ENCODE assay signal across 26 cellular contexts in genomic region chr2:15916336-15916735, GRCh38. TPM values are rescaled to one million over a fixed set of nuclear protein-coding genes. Genes with fewer than 3 reads are reported as not detected.
DNase-seq lines count a peak whose midpoint lies in the region; TF ChIP-seq lines count a peak whose summit lies in the region.
"Had no signal": no experiment of that assay in that cellular context is flagged by ENCODE, and none has a peak within 500 bp of the region (broad histone marks: within the 10 kb centered on the region; RNA-seq: fewer than 3 reads in every experiment).

No MANE protein-coding gene starts in this region.

- H3K36me3 Mint-ChIP-seq in endodermal cell (ENCODE audit: low read depth) (no peaks in the 10 kb centered on the region), osteocyte (ENCODE audit: unreplicated experiment) (no peaks in the 10 kb centered on the region)
- H3K36me3 Mint-ChIP-seq: CD14-positive monocyte; CD4-positive, alpha-beta memory T cell; CD4-positive, CD25-positive, alpha-beta regulatory T cell; CD8-positive, alpha-beta memory T cell had no signal

- H3K27me3 Mint-ChIP-seq in endodermal cell (ENCODE audit: insufficient read depth) (peaks cover 4% of the 10 kb centered on the region), osteocyte (ENCODE audit: unreplicated experiment) (peaks cover 5% of the 10 kb centered on the region)
- H3K27me3 Mint-ChIP-seq: CD4-positive, CD25-positive, alpha-beta regulatory T cell; CD8-positive, alpha-beta memory T cell had no signal

- H3K4me3 Mint-ChIP-seq in endodermal cell, result no peak overlapping the region
- no peak overlapping the region for H3K4me3 Mint-ChIP-seq in osteocyte (ENCODE audit: unreplicated experiment)
- H3K4me3 Mint-ChIP-seq: CD14-positive monocyte; CD4-positive, alpha-beta memory T cell; CD4-positive, CD25-positive, alpha-beta regulatory T cell; CD8-positive, alpha-beta memory T cell had no signal

- no peak overlapping the region for H3K4me3 ChIP-seq in endodermal cell (ENCODE audit: low read length)
- H3K4me3 ChIP-seq in thyroid gland (replicated peaks in 1 of 3), result no peak overlapping the region
- H3K4me3 ChIP-seq: BLaER1, GM12878 had no signal

- H3K9me3 Mint-ChIP-seq in endodermal cell, result no peaks in the 10 kb centered on the region
- no peaks in the 10 kb centered on the region for H3K9me3 Mint-ChIP-seq in osteocyte (ENCODE audit: unreplicated experiment)
- H3K9me3 Mint-ChIP-seq: CD14-positive monocyte; CD4-positive, alpha-beta memory T cell had no signal

- peaks cover 3% of the 10 kb centered on the region for H3K4me1 ChIP-seq in endodermal cell (ENCODE audit: control insufficient read depth, insufficient read depth, low read length)
- peaks cover 47 to 51% of the 10 kb centered on the region in 2 donors for H3K4me1 ChIP-seq in thyroid gland

- DNase-seq in endodermal cell (peak; percentile 12), osteocyte (ENCODE audit: extremely low spot score, unreplicated experiment) (peak; percentile 72), thyroid gland (no peak), superior temporal gyrus (ENCODE audit: extremely low spot score) (no peak), posterior cingulate gyrus (no peak), retina (no peak)
- DNase-seq: 8988T; ACHN; BE2C; C1 segment of cervical spinal cord; CD4-positive, alpha-beta memory T cell; CD4-positive, CD25-positive, alpha-beta regulatory T cell; CD8-positive, alpha-beta memory T cell; COR-L47; DMS 273 treated with DMSO at 0.1 percent for 48 hours; DMS153; DMS53; DMS79; DND-41; EL; GDM1 had no signal

- intact Hi-C loops in thyroid gland (cut with DNase I) (loop anchor here (10.0 kb wide), 1 partner anchor 102 kb away; no protein-coding TSS in a partner anchor), posterior cingulate gyrus (cut with DNase I) (no loop called here)

- H3K27me3 ChIP-seq in endodermal cell (ENCODE audit: control insufficient read depth, insufficient read depth, low read length, poor library complexity, severe bottlenecking) (no peaks in the 10 kb centered on the region), thyroid gland (no peaks in the 10 kb centered on the region)
- H3K27me3 ChIP-seq: BE2C had no signal

- H3K4me1 Mint-ChIP-seq in endodermal cell, result peaks cover 8% of the 10 kb centered on the region
- H3K4me1 Mint-ChIP-seq in osteocyte (ENCODE audit: unreplicated experiment), result peaks cover 7% of the 10 kb centered on the region
- H3K4me1 Mint-ChIP-seq: CD14-positive monocyte; CD4-positive, alpha-beta memory T cell; CD4-positive, CD25-positive, alpha-beta regulatory T cell; CD8-positive, alpha-beta memory T cell had no signal

- H3K9ac ChIP-seq in endodermal cell (ENCODE audit: extremely low read depth, low read length, poor library complexity, severe bottlenecking), result no peak overlapping the region
- H3K9ac ChIP-seq: BLaER1 had no signal

- WGBS in endodermal cell (ENCODE audit: insufficient coverage in 1 of 2, insufficient read length in 1 of 2), 2 experiments, result 89 to 100% methylated on average over 1 to 4 of the region's 4 CpGs
- WGBS in thyroid gland, 2 donors, result 94 to 97% methylated on average over 4 of the region's 4 CpGs

- H3K27ac Mint-ChIP-seq in endodermal cell (no peak overlapping the region), osteocyte (ENCODE audit: unreplicated experiment) (no peak overlapping the region)
- H3K27ac Mint-ChIP-seq: CD14-positive monocyte; CD4-positive, alpha-beta memory T cell; CD4-positive, CD25-positive, alpha-beta regulatory T cell; CD8-positive, alpha-beta memory T cell had no signal

- no peak for TF ChIP-seq CTCF in endodermal cell (conservative IDR thresholded peaks at IDR 0.05)
- TF ChIP-seq CTCF in osteocyte (IDR thresholded peaks at IDR 0.05), result no peak
- no peak for TF ChIP-seq CTCF in thyroid gland (IDR thresholded peaks at IDR 0.05)

- no peak for TF ChIP-seq POLR2A in thyroid gland (IDR thresholded peaks at IDR 0.05)

- H3K36me3 ChIP-seq in endodermal cell (ENCODE audit: control insufficient read depth, insufficient read depth, low read length), result no peaks in the 10 kb centered on the region
- H3K36me3 ChIP-seq in thyroid gland, result no peaks in the 10 kb centered on the region
- H3K36me3 ChIP-seq: BE2C, BLaER1 had no signal

- H3K27ac ChIP-seq in endodermal cell (ENCODE audit: low read depth, low read length) (no peak overlapping the region), thyroid gland (peak overlapping the region; percentile 25 to 96 (median 93))
- H3K27ac ChIP-seq: BLaER1 had no signal

- H3K9me3 ChIP-seq in endodermal cell (ENCODE audit: control insufficient read depth, low read length) (no peaks in the 10 kb centered on the region), thyroid gland (no peaks in the 10 kb centered on the region)
- H3K9me3 ChIP-seq: BE2C, BLaER1 had no signal

RNA-seq across cellular contexts. Expression of gene MYCN, which starts 24.0 kb away (rescaled TPM):
- 10 to 100 TPM; 36.8 to 52.3 TPM for total RNA-seq in endodermal cell
- 75.7 TPM for polyA plus RNA-seq in endodermal cell (2013, experiment 1 of 2)
- 74.7 TPM for polyA plus RNA-seq in endodermal cell (2013, experiment 2 of 2)
- 0.24 and 0.54 TPM in 2 replicates for total RNA-seq in osteocyte
- total RNA-seq in thyroid gland, result 10 to 100 TPM in 2 of 4 donors, 1 to 10 TPM in 2; 5.9 to 13.3 (median 10.1) TPM
- total RNA-seq: CD8-positive, alpha-beta memory T cell; G401; GM12878 had no signal
- polyA plus RNA-seq: AG04450; CD14-positive monocyte; CD4-positive, alpha-beta memory T cell; CD8-positive, alpha-beta memory T cell; GM12878 had no signal

Comparison
In these comparisons a context has a peak if more than half of its experiments do, and no peak if none do; other contexts are left out.
1. DNase-seq: peak in endodermal cell (single experiment) and osteocyte (single experiment); none in thyroid gland (0 of 2), superior temporal gyrus (single experiment), posterior cingulate gyrus (0 of 10) and retina (single experiment).